ENCODE assay signal across 15 cellular contexts in genomic region chr14:105400016-105400415, GRCh38. TPM values are rescaled to one million over a fixed set of nuclear protein-coding genes. Genes with fewer than 3 reads are reported as not detected.
DNase-seq lines count a peak whose midpoint lies in the region; ATAC-seq and TF ChIP-seq lines count a peak whose summit lies in the region.
"Had no signal": no experiment of that assay in that cellular context is flagged by ENCODE, and none has a peak within 500 bp of the region (broad histone marks: within the 10 kb centered on the region; RNA-seq: fewer than 3 reads in every experiment).

No MANE protein-coding gene starts in this region.

- peaks cover 14% of the 10 kb centered on the region for H3K9me3 Mint-ChIP-seq in activated CD4-positive, alpha-beta T cell treated with anti-CD3 and anti-CD28 coated beads, Interleukin-2, amount 10 ng/mL, durations not matched to agents 7 days and 5 days
- peaks cover 11% of the 10 kb centered on the region for H3K9me3 Mint-ChIP-seq in activated naive CD8-positive, alpha-beta T cell treated with anti-CD3 and anti-CD28 coated beads, Interleukin-2, amount 50 U/mL, for 24 hours
- peaks cover 44% of the 10 kb centered on the region for H3K9me3 Mint-ChIP-seq in neural progenitor cell

- H3K36me3 Mint-ChIP-seq in activated CD4-positive, alpha-beta T cell treated with anti-CD3 and anti-CD28 coated beads, Interleukin-2, amount 10 ng/mL, durations not matched to agents 7 days and 5 days (ENCODE audit: low read depth), result peaks cover 28% of the 10 kb centered on the region
- H3K36me3 Mint-ChIP-seq in activated naive CD8-positive, alpha-beta T cell treated with anti-CD3 and anti-CD28 coated beads, Interleukin-2, amount 50 U/mL, for 24 hours (ENCODE audit: low read depth), result peaks cover 26% of the 10 kb centered on the region
- H3K36me3 Mint-ChIP-seq in neural progenitor cell, result peaks cover 32% of the 10 kb centered on the region

- no TSS peak for BruUV-seq in PC-9 (replicated peaks; lab: Mats Ljungman, UMichigan)

- H3K27ac ChIP-seq in KOPT-K1 (ENCODE audit: low read depth, low read length, poor library complexity, severe bottlenecking), result peak overlapping the region; percentile 93
- no peak overlapping the region for H3K27ac ChIP-seq in neural progenitor cell
- no peak overlapping the region for H3K27ac ChIP-seq in PC-9
- H3K27ac ChIP-seq: pancreas had no signal

- intact Hi-C loops in PC-9 (cut with micrococcal nuclease; ENCODE audit: unreplicated experiment), result no loop called here

- H2AFZ ChIP-seq in neural progenitor cell (replicated peaks), result no peak overlapping the region
- H2AFZ ChIP-seq in PC-9, result no peak overlapping the region

- H3K27me3 Mint-ChIP-seq in activated CD4-positive, alpha-beta T cell treated with anti-CD3 and anti-CD28 coated beads, Interleukin-2, amount 10 ng/mL, durations not matched to agents 7 days and 5 days, result no peaks in the 10 kb centered on the region
- no peaks in the 10 kb centered on the region for H3K27me3 Mint-ChIP-seq in activated naive CD8-positive, alpha-beta T cell treated with anti-CD3 and anti-CD28 coated beads, Interleukin-2, amount 50 U/mL, for 24 hours
- peaks cover 6% of the 10 kb centered on the region for H3K27me3 Mint-ChIP-seq in neural progenitor cell (ENCODE audit: insufficient read depth, low read depth)

- CTCF ChIA-PET in activated CD4-positive, alpha-beta T cell treated with anti-CD3 and anti-CD28 coated beads, Interleukin-2, amount 10 ng/mL, durations not matched to agents 7 days and 5 days (lab: Charles Lee), result interaction anchor here (0.7 to 1.4 kb wide), 4 partner anchors 8 to 29 kb away, joined by 3 to 4 read pairs (median 4); no protein-coding TSS in a partner anchor
- CTCF ChIA-PET in PC-9 (lab: Charles Lee), result no interaction called here

- H3K27me3 ChIP-seq in neural progenitor cell (peaks cover 9% of the 10 kb centered on the region), PC-9 (ENCODE audit: insufficient read depth, low read depth) (no peaks in the 10 kb centered on the region)
- H3K27me3 ChIP-seq: left lung, pancreas had no signal

- H3F3A ChIP-seq in neural progenitor cell (ENCODE audit: low read depth) (peaks cover 3% of the 10 kb centered on the region), PC-9 (ENCODE audit: insufficient read depth, low read depth) (peaks cover 13% of the 10 kb centered on the region; the same call in 1 of the 2 replicates)

- no peak for DNase-seq in activated CD4-positive, alpha-beta T cell treated with anti-CD3 and anti-CD28 coated beads, Interleukin-2, amount 10 ng/mL, durations not matched to agents 7 days and 5 days
- DNase-seq in activated CD4-positive, alpha-beta T cell treated with anti-CD3 and anti-CD28 coated beads for 48 hours, result no peak
- no peak for DNase-seq in activated naive CD8-positive, alpha-beta T cell treated with anti-CD3 and anti-CD28 coated beads, Interleukin-2, amount 50 U/mL, for 24 hours
- no peak for DNase-seq in neural progenitor cell (ENCODE audit: low spot score)
- no peak for DNase-seq in PC-9
- DNase-seq in T-helper 9 cell, result no peak
- DNase-seq: activated CD8-positive, alpha-beta memory T cell treated with anti-CD3 and anti-CD28 coated beads, Interleukin-2, amount 50 U/mL, for 48 hours; H9; NCI-H1092 treated with DMSO at 0.1 percent for 48 hours; NCI-H446 treated with DMSO at 0.1 percent for 48 hours had no signal

- H3K27ac Mint-ChIP-seq in activated CD4-positive, alpha-beta T cell treated with anti-CD3 and anti-CD28 coated beads, Interleukin-2, amount 10 ng/mL, durations not matched to agents 7 days and 5 days, result peak overlapping the region; percentile 46
- H3K27ac Mint-ChIP-seq in activated naive CD8-positive, alpha-beta T cell treated with anti-CD3 and anti-CD28 coated beads, Interleukin-2, amount 50 U/mL, for 24 hours, result no peak overlapping the region
- H3K27ac Mint-ChIP-seq in neural progenitor cell, result no peak overlapping the region
- H3K27ac Mint-ChIP-seq: H9 had no signal

- ATAC-seq in activated naive CD8-positive, alpha-beta T cell treated with anti-CD3 and anti-CD28 coated beads, Interleukin-2, amount 50 U/mL, for 24 hours, result no peak
- ATAC-seq in HG03175 (IDR thresholded peaks at IDR 0.05; ENCODE audit: unreplicated experiment), result no peak
- ATAC-seq: left lung, pancreas had no signal

- H3K9ac ChIP-seq in neural progenitor cell, result no peak overlapping the region

- H3K4me3 Mint-ChIP-seq in activated CD4-positive, alpha-beta T cell treated with anti-CD3 and anti-CD28 coated beads, Interleukin-2, amount 10 ng/mL, durations not matched to agents 7 days and 5 days, result peak overlapping the region; percentile 89
- H3K4me3 Mint-ChIP-seq in activated naive CD8-positive, alpha-beta T cell treated with anti-CD3 and anti-CD28 coated beads, Interleukin-2, amount 50 U/mL, for 24 hours, result peak overlapping the region; percentile 86
- peak overlapping the region; percentile 63 for H3K4me3 Mint-ChIP-seq in neural progenitor cell

- H4K20me1 ChIP-seq in neural progenitor cell (ENCODE audit: low read depth), result no peaks in the 10 kb centered on the region
- H4K20me1 ChIP-seq in PC-9 (ENCODE audit: insufficient read depth), result no peaks in the 10 kb centered on the region

- POLR2A ChIA-PET in activated CD4-positive, alpha-beta T cell treated with anti-CD3 and anti-CD28 coated beads, Interleukin-2, amount 10 ng/mL, durations not matched to agents 7 days and 5 days (lab: Charles Lee), result no interaction called here
- POLR2A ChIA-PET in PC-9 (lab: Charles Lee; ENCODE audit: unreplicated experiment), result no interaction called here

- H3K9me3 ChIP-seq in KOPT-K1 (ENCODE audit: insufficient read depth, low read length, poor library complexity, severe bottlenecking) (no peaks in the 10 kb centered on the region), neural progenitor cell (ENCODE audit: low read depth) (peaks cover 8% of the 10 kb centered on the region), PC-9 (ENCODE audit: insufficient read depth, low read depth) (peaks cover 50% of the 10 kb centered on the region)
- H3K9me3 ChIP-seq: pancreas had no signal

- H3K4me3 ChIP-seq in neural progenitor cell (no peak overlapping the region), PC-9 (no peak overlapping the region)

- H3K9me2 ChIP-seq in PC-9 (ENCODE audit: insufficient read depth), result no peaks in the 10 kb centered on the region

- H3K36me3 ChIP-seq in KOPT-K1 (ENCODE audit: insufficient read depth, low read length) (peaks cover 28% of the 10 kb centered on the region), neural progenitor cell (peaks cover 7% of the 10 kb centered on the region), PC-9 (ENCODE audit: low read depth) (peaks cover 22% of the 10 kb centered on the region)
- H3K36me3 ChIP-seq: pancreas had no signal

- H3K79me2 ChIP-seq in neural progenitor cell (ENCODE audit: low read depth) (no peaks in the 10 kb centered on the region), PC-9 (ENCODE audit: low read depth) (peaks cover 11% of the 10 kb centered on the region)

- H3K4me2 ChIP-seq in neural progenitor cell (no peak overlapping the region), PC-9 (no peak overlapping the region)

- H3K4me1 ChIP-seq in neural progenitor cell (peaks cover 4% of the 10 kb centered on the region), PC-9 (replicated peaks; ENCODE audit: insufficient read depth) (peaks cover 7% of the 10 kb centered on the region; the same call in 1 of the 2 replicates)

- no peak for TF ChIP-seq CTCF in neural progenitor cell (IDR thresholded peaks at IDR 0.05)
- TF ChIP-seq CTCF in PC-9 (conservative IDR thresholded peaks at IDR 0.05), result no peak

- H3K4me1 Mint-ChIP-seq in activated CD4-positive, alpha-beta T cell treated with anti-CD3 and anti-CD28 coated beads, Interleukin-2, amount 10 ng/mL, durations not matched to agents 7 days and 5 days, result peaks cover 40% of the 10 kb centered on the region
- peaks cover 35% of the 10 kb centered on the region for H3K4me1 Mint-ChIP-seq in activated naive CD8-positive, alpha-beta T cell treated with anti-CD3 and anti-CD28 coated beads, Interleukin-2, amount 50 U/mL, for 24 hours
- H3K4me1 Mint-ChIP-seq in neural progenitor cell, result peaks cover 5% of the 10 kb centered on the region

RNA-seq across cellular contexts. Expression of gene TEX22, which starts 1.7 kb away (rescaled TPM):
- total RNA-seq in activated CD4-positive, alpha-beta T cell treated with anti-CD3 and anti-CD28 coated beads, Interleukin-2, amount 10 ng/mL, durations not matched to agents 7 days and 5 days, result 1 to 10 TPM; 2.8 to 3.9 TPM
- total RNA-seq in neural progenitor cell (ENCODE audit: low replicate concordance) (0.84 TPM in 1 of 2 replicates, not detected in the other), PC-9 (2021) (2.6 and 6.5 TPM in 2 replicates)
- total RNA-seq: HT1080 had no signal

RNA-seq across cellular contexts. Expression of gene MTA1, which starts 19.6 kb away (rescaled TPM):
- total RNA-seq in activated CD4-positive, alpha-beta T cell treated with anti-CD3 and anti-CD28 coated beads, Interleukin-2, amount 10 ng/mL, durations not matched to agents 7 days and 5 days, result 100 to 1,000 TPM; 119 to 131 TPM
- 59.8 and 117 TPM in 2 replicates for total RNA-seq in neural progenitor cell (ENCODE audit: low replicate concordance)
- total RNA-seq in PC-9 (2021), result 124 and 147 TPM in 2 replicates
